Comparison of ENCODE assay signal across 26 cellular contexts in the genomic region with DNA sequence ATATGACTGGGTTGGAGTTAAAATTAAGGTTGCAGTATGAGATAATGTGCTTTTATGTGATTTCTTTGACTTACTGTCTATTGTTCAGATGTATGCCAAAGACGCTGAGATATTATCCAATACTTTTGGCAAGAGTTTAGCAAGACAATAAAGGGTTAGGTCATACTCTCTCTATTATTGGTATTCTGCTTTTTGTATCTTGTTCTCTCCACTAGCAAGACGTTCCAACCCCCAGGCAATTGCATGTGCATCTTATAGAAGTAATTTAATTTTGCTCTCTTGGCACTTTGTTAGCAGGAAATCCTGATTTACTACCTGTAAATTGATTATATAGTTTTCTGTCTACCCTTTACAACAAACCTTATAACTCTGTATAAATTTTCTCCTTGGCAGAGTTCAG.
"Had no signal": no experiment of that assay in that cellular context is flagged by ENCODE, and none has a peak within 500 bp of the region (broad histone marks: within the 10 kb centered on the region; RNA-seq: fewer than 3 reads in every experiment).

No MANE protein-coding gene starts in this region.

- H3K27me3 ChIP-seq: ascending aorta, cardiac muscle cell had no signal

- H3K27ac ChIP-seq: ascending aorta, cardiac muscle cell, VCaP had no signal

- H3K36me3 ChIP-seq: ascending aorta, cardiac muscle cell had no signal

- H3K4me1 ChIP-seq: ascending aorta had no signal

- H3K4me3 ChIP-seq: ascending aorta, cardiac muscle cell had no signal

- H3K9me3 ChIP-seq: ascending aorta had no signal

- DNase-seq: activated B cell treated with CpG ODN at 0.5 μM for 24 hours; activated CD4-positive, alpha-beta memory T cell treated with anti-CD3 and anti-CD28 coated beads for 36 hours; activated CD4-positive, alpha-beta T cell treated with anti-CD3 and anti-CD28 coated beads for 4 hours; activated CD4-positive, alpha-beta T cell treated with anti-CD3 and anti-CD28 coated beads, Interleukin-2, amount 10 ng/mL, durations not matched to agents 24 days and 14 days; activated CD4-positive, alpha-beta T cell treated with anti-CD3 and anti-CD28 coated beads, Interleukin-2, amount 50 U/mL, for 1 hour; activated CD4-positive, alpha-beta T cell treated with anti-CD3 and anti-CD28 coated beads, Interleukin-2, amount 50 U/mL, for 4 hours; activated CD4-positive, CD25-positive, alpha-beta regulatory T cell treated with anti-CD3 and anti-CD28 coated beads, Interleukin-2, amount 50 U/mL, for 72 hours; activated CD8-positive, alpha-beta memory T cell treated with anti-CD3 and anti-CD28 coated beads, Interleukin-2, amount 50 U/mL, for 4 hours; activated CD8-positive, alpha-beta T cell treated with anti-CD3 and anti-CD28 coated beads for 36 hours; activated gamma-delta T cell; activated naive CD4-positive, alpha-beta T cell treated with anti-CD3 and anti-CD28 coated beads, Interleukin-2, amount 10 ng/mL, durations not matched to agents 7 days and 5 days; activated naive CD4-positive, alpha-beta T cell treated with Interleukin-2 at 50 U/mL for 16 hours; activated naive CD8-positive, alpha-beta T cell treated with anti-CD3 and anti-CD28 coated beads, Interleukin-2, amount 10 ng/mL, durations not matched to agents 7 days and 5 days; activated naive CD8-positive, alpha-beta T cell treated with anti-CD3 and anti-CD28 coated beads, Interleukin-2, amount 50 U/mL, for 24 hours; activated T-cell treated with anti-CD3 and anti-CD28 coated beads for 4 hours; activated T-cell treated with anti-CD3 and anti-CD28 coated beads, Interleukin-2, amount 50 U/mL, for 1 hour; activated T-cell treated with anti-CD3 and anti-CD28 coated beads, Interleukin-2, amount 50 U/mL, for 4 hours; activated T-cell treated with anti-CD3 and anti-CD28 coated beads, Interleukin-2, amount 50 U/mL, for 72 hours; amygdala; anterior cingulate cortex; caudate nucleus; cerebellar nuclear complex; T-helper 17 cell had no signal
